ENCODE assay signal across 16 cellular contexts in the genomic region with DNA sequence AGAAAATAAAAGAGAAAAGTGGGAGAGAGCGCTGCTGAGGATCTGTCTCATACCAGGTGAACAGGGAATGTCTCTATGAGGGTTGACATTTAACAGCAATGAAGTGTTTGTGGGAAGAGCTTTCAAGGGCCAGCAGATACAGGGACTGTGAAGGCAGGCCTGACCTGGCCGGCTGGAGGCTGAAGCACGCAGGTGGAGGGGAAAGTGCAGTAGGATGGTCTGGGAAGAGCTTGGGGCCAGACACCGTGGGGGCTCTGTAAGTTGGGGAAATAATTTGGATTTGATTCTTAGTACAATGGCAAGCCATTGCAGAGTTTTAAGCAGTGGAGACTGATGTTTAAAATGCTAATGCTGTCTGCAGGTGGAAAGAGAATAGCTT. TPM values are rescaled to one million over a fixed set of nuclear protein-coding genes. Genes with fewer than 3 reads are reported as not detected.
"Had no signal": no experiment of that assay in that cellular context is flagged by ENCODE, and none has a peak within 500 bp of the region (broad histone marks: within the 10 kb centered on the region; RNA-seq: fewer than 3 reads in every experiment).

No MANE protein-coding gene starts in this region.

- ATAC-seq: gastroesophageal sphincter, natural killer cell, psoas muscle, sciatic nerve, T-cell had no signal

- H3K4me1 ChIP-seq: gastroesophageal sphincter, psoas muscle had no signal

- H3K9me3 ChIP-seq: gastroesophageal sphincter, psoas muscle, spleen had no signal

- H3K27me3 ChIP-seq: spleen had no signal

- H3K36me3 ChIP-seq: gastroesophageal sphincter, spleen, WERI-Rb-1 had no signal

- DNase-seq: activated CD4-positive, alpha-beta T cell treated with anti-CD3 and anti-CD28 coated beads for 4 hours; activated naive CD4-positive, alpha-beta T cell treated with anti-CD3 and anti-CD28 coated beads for 36 hours; dermis blood vessel endothelial cell; natural killer cell; occipital lobe; psoas muscle; spleen; stimulated activated CD4-positive, alpha-beta T cell treated with anti-CD3 and anti-CD28 coated beads, Interleukin-2, amount 100 ng/mL, for 24 hours; stimulated activated naive CD4-positive, alpha-beta T cell treated with Interleukin-2 at 50 U/mL for 16 hours; T-cell; WERI-Rb-1 had no signal

- H3K27ac ChIP-seq: gastroesophageal sphincter, psoas muscle, spleen, WERI-Rb-1 had no signal

- H3K4me3 ChIP-seq: gastroesophageal sphincter, psoas muscle, spleen had no signal

RNA-seq across cellular contexts. Expression of a gene that starts 23.8 kb away (rescaled TPM):
- total RNA-seq: sciatic nerve, temporal lobe had no signal

RNA-seq across cellular contexts. Expression of a gene that starts 33.8 kb away (rescaled TPM):
- total RNA-seq: activated T-helper 1 cell treated with anti-CD3 and anti-CD28 coated beads, Interleukin-12 subunit alpha, Interleukin-12 subunit beta, Interleukin-2, Interleukin-4 antibody, amounts not matched to agents 30 ng/mL and 10 ng/mL and 1 ng/mL, durations not matched to agents 14 hours and 24 hours and 36 hours; dermis blood vessel endothelial cell; lung microvascular endothelial cell had no signal
